Comparison of ENCODE assay signal across 8 cellular contexts in the genomic region with DNA sequence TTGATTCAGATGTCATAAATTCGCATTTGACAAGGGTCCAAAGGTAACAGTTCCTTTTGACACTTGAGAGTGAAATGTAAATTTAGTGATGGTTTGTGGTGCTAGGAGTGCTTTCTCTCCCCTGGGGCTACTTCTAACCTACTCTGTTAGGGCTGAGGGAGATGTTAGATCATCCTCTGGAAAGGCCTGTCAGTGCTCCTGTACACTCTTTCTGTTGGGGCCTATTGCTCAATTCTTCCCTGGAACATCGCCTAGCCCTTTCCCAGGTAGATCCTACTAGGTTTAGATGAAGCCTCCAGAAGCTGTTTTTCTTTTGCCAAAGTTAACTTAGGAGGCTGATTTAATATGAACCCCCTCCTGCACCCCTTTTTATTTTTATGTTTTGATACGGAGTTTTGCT. TPM values are rescaled to one million over a fixed set of nuclear protein-coding genes. Genes with fewer than 3 reads are reported as not detected.
DNase-seq lines count a peak whose midpoint lies in the region; ATAC-seq and TF ChIP-seq lines count a peak whose summit lies in the region.

No MANE protein-coding gene starts in this region.

- no peaks in the 10 kb centered on the region for H3K9me3 Mint-ChIP-seq in central memory CD8-positive, alpha-beta T cell

- intact Hi-C loops in psoas muscle (cut with DNase I) = loop anchor here (2.0 to 5.0 kb wide), 2 partner anchors 54 to 177 kb away; partner anchors contain the start of gene MSL2 (in 1 of the 2)

- peak overlapping the region; percentile 86 for H3K4me3 Mint-ChIP-seq in central memory CD8-positive, alpha-beta T cell

- no peak for ATAC-seq in central memory CD8-positive, alpha-beta T cell (replicated peaks; ENCODE audit: extremely low read depth, poor library complexity, severe bottlenecking)
- ATAC-seq in psoas muscle (peak in 2 of 4 donors; percentile 28 to 43), HG02588 (IDR thresholded peaks at IDR 0.05; ENCODE audit: unreplicated experiment) (no peak)

- peak; percentile 66 for DNase-seq in DMS 273 (lab: John Stamatoyannopoulos, UW; ENCODE audit: unreplicated experiment)
- DNase-seq in DMS 273 treated with DMSO at 0.1 percent for 48 hours (lab: John Stamatoyannopoulos, UW) = no peak
- DNase-seq in LNCaP clone FGC (ENCODE audit: low read depth) = no peak
- DNase-seq in central memory CD8-positive, alpha-beta T cell (ENCODE audit: low spot score in 2 of 2) = no peak
- DNase-seq in psoas muscle = no peak
- no peak for DNase-seq in COR-L47 (lab: John Stamatoyannopoulos, UW)
- no peak for DNase-seq in cerebellar cortex (ENCODE audit: low spot score)

- peaks cover 27% of the 10 kb centered on the region for H3K4me1 Mint-ChIP-seq in central memory CD8-positive, alpha-beta T cell

- no peaks in the 10 kb centered on the region for H3K27me3 Mint-ChIP-seq in central memory CD8-positive, alpha-beta T cell

- 67 to 89% (median 68%) methylated on average over 3 of the region's 3 CpGs for WGBS in psoas muscle, 3 donors

- H3K4me3 ChIP-seq in LNCaP clone FGC (ENCODE audit: low read depth, low read length) (peak overlapping the region; percentile 58), psoas muscle (peak overlapping the region; percentile 73)

- peaks cover 19% of the 10 kb centered on the region for H3K4me1 ChIP-seq in psoas muscle

- no peaks in the 10 kb centered on the region for H3K27me3 ChIP-seq in psoas muscle (ENCODE audit: insufficient read depth in 3 of 3, low read length in 2 of 3)

- peak overlapping the region; percentile 92 for H3K27ac Mint-ChIP-seq in central memory CD8-positive, alpha-beta T cell (ENCODE audit: low read depth)

- no peaks in the 10 kb centered on the region for H3K9me3 ChIP-seq in psoas muscle

- TF ChIP-seq CTCF in LNCaP clone FGC (IDR thresholded peaks at IDR 0.05; ENCODE audit: control insufficient read depth, extremely low read depth, insufficient read depth) (no peak), psoas muscle (IDR thresholded peaks at IDR 0.05) (no peak)

- peak overlapping the region; percentile 89 for H3K27ac ChIP-seq in psoas muscle

- peaks cover 15% of the 10 kb centered on the region for H3K36me3 Mint-ChIP-seq in central memory CD8-positive, alpha-beta T cell (ENCODE audit: insufficient read depth)

- H3K36me3 ChIP-seq in psoas muscle (ENCODE audit: insufficient read depth in 1 of 2, low read depth in 1 of 2) = peaks cover 0 to 13% of the 10 kb centered on the region in 2 donors

RNA-seq across cellular contexts. Expression of gene PCCB, which starts 1.4 kb away (rescaled TPM):
- 10 to 100 TPM; 36.4 to 60.4 (median 52.5) TPM for total RNA-seq in psoas muscle
- 10 to 100 TPM; 20.0 to 25.7 (median 23.9) TPM for polyA plus RNA-seq in psoas muscle

RNA-seq across cellular contexts. Expression of gene MSL2, which starts 55.4 kb away (rescaled TPM):
- 10 to 100 TPM; 21.8 to 28.6 (median 24.9) TPM for total RNA-seq in psoas muscle
- 10 to 100 TPM in 1 of 3 donors, 1 to 10 TPM in 2; 6.7 to 14.3 (median 8.2) TPM for polyA plus RNA-seq in psoas muscle
